Comparison of ENCODE assay signal across 26 cellular contexts in the genomic region with DNA sequence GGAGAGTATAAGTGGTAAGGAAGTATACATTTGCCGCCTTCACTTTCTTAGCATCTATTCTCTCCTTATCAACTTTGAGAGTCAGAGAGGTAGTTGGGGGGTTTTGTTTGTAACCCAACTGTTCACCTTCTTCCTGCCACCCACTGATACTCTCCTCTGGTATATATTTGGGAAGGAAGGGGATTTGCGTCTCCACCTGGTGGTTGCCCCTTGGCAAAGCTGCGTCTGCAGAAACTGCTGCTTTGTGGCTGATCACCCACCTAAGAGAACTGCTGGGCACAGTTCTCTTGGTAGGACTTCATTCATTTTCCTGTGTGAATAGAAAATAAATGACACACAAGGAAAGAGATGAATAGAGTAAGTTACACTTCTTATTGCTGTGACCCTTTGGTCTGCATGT.
DNase-seq lines count a peak whose midpoint lies in the region; ATAC-seq, FAIRE-seq and TF ChIP-seq lines count a peak whose summit lies in the region.
"Had no signal": no experiment of that assay in that cellular context is flagged by ENCODE, and none has a peak within 500 bp of the region (broad histone marks: within the 10 kb centered on the region; RNA-seq: fewer than 3 reads in every experiment).

No MANE protein-coding gene starts in this region.

- no peaks in the 10 kb centered on the region for H3K4me1 Mint-ChIP-seq in T-helper 2 cell treated with Interferon-gamma antibody and Interleukin-4, amounts not matched to agents 5 μg/mL and 100 μg/mL, for 36 hours (ENCODE audit: low read depth)
- H3K4me1 Mint-ChIP-seq: activated CD8-positive, alpha-beta memory T cell treated with anti-CD3 and anti-CD28 coated beads, Interleukin-2, amount 10 ng/mL, durations not matched to agents 7 days and 5 days had no signal

- no peak for ATAC-seq in GM18502 (IDR thresholded peaks at IDR 0.05; ENCODE audit: poor library complexity, unreplicated experiment)
- ATAC-seq: activated CD8-positive, alpha-beta memory T cell treated with anti-CD3 and anti-CD28 coated beads, Interleukin-2, amount 10 ng/mL, durations not matched to agents 7 days and 5 days; activated naive CD4-positive, alpha-beta T cell treated with anti-CD3 and anti-CD28 coated beads, Interleukin-2, amount 50 U/mL, for 72 hours; lower lobe of right lung; Right ventricle myocardium inferior; stimulated activated naive CD8-positive, alpha-beta T cell treated with anti-CD3 and anti-CD28 coated beads, Interleukin-15, Interleukin-2, amounts not matched to agents 100 U/mL and 50 U/mL, for 24 hours had no signal

- H3K4me3 Mint-ChIP-seq in T-helper 2 cell treated with Interferon-gamma antibody and Interleukin-4, amounts not matched to agents 5 μg/mL and 100 μg/mL, for 36 hours = no peak overlapping the region
- H3K4me3 Mint-ChIP-seq: activated CD8-positive, alpha-beta memory T cell treated with anti-CD3 and anti-CD28 coated beads, Interleukin-2, amount 10 ng/mL, durations not matched to agents 7 days and 5 days had no signal

- H3K9me3 ChIP-seq in OCI-LY3 (ENCODE audit: insufficient read depth, low read length) = no peaks in the 10 kb centered on the region
- H3K9me3 ChIP-seq: esophagus squamous epithelium, lower lobe of right lung, neutrophil, tibial artery had no signal

- no peak overlapping the region for H3K4me3 ChIP-seq in OCI-LY3 (ENCODE audit: low read length)
- H3K4me3 ChIP-seq: esophagus squamous epithelium, lower lobe of right lung, smooth muscle cell, tibial artery had no signal

- no peak overlapping the region for H3K4me2 ChIP-seq in OCI-LY3 (ENCODE audit: low read length)
- H3K4me2 ChIP-seq: smooth muscle cell had no signal

- no peaks in the 10 kb centered on the region for H3K36me3 Mint-ChIP-seq in T-helper 2 cell treated with Interferon-gamma antibody and Interleukin-4, amounts not matched to agents 5 μg/mL and 100 μg/mL, for 36 hours (ENCODE audit: low read depth)
- H3K36me3 Mint-ChIP-seq: activated CD8-positive, alpha-beta memory T cell treated with anti-CD3 and anti-CD28 coated beads, Interleukin-2, amount 10 ng/mL, durations not matched to agents 7 days and 5 days; activated naive CD4-positive, alpha-beta T cell treated with anti-CD3 and anti-CD28 coated beads, Interleukin-2, amount 50 U/mL, for 72 hours had no signal

- no peak overlapping the region for H3K27ac ChIP-seq in OCI-LY3 (ENCODE audit: low read length)
- H3K27ac ChIP-seq: esophagus squamous epithelium, lower lobe of right lung, neutrophil, tibial artery had no signal

- H3K27me3 ChIP-seq in OCI-LY3 (ENCODE audit: low read depth, low read length) = peaks cover 26% of the 10 kb centered on the region
- H3K27me3 ChIP-seq: esophagus squamous epithelium, neutrophil, tibial artery had no signal

- in situ Hi-C loops in ACHN (cut with HindIII; ENCODE audit: low pct_ligation_motif_present, low pct_unique_long_range_greater_than_20kb, low sequenced_read_pairs) = no loop called here

- no peak overlapping the region for H3K9ac ChIP-seq in OCI-LY3 (ENCODE audit: low read length)

- peak; percentile 18; the same call in 1 of the 2 replicates for TF ChIP-seq CTCF in OCI-LY3 (IDR thresholded peaks at IDR 0.05; ENCODE audit: low read depth, low read length)

- DNase-seq in ACHN (peak; percentile 6), Daoy (ENCODE audit: low read depth) (peak; percentile 6), iPS DF 19.7 (ENCODE audit: low read depth, low spot score) (peak; percentile 5), HTR-8/SVneo (ENCODE audit: insufficient read length, low spot score) (no peak), EL (no peak)
- no peak for DNase-seq in T-helper 2 cell treated with Interferon-gamma antibody and Interleukin-4, amounts not matched to agents 5 μg/mL and 100 μg/mL, for 36 hours (ENCODE audit: low spot score)
- DNase-seq: activated CD4-positive, alpha-beta T cell treated with anti-CD3 and anti-CD28 coated beads for 4 hours; activated CD8-positive, alpha-beta memory T cell treated with anti-CD3 and anti-CD28 coated beads, Interleukin-2, amount 10 ng/mL, durations not matched to agents 7 days and 5 days; cerebellar nuclear complex; effector CD4-positive, alpha-beta T cell; esophagus squamous epithelium; Karpas-422; lower lobe of right lung; NCI-H1105; NCI-H2081 treated with DMSO at 0.1 percent for 48 hours; NCI-H510A; stimulated activated CD4-positive, alpha-beta T cell treated with anti-CD3 and anti-CD28 coated beads, Interleukin-4, amount 100 ng/mL, for 1 hour; stimulated activated naive CD8-positive, alpha-beta T cell treated with anti-CD3 and anti-CD28 coated beads, Interleukin-15, Interleukin-2, amounts not matched to agents 100 U/mL and 50 U/mL, for 24 hours; tibial artery had no signal

- H2AFZ ChIP-seq in OCI-LY3 (ENCODE audit: low read depth, low read length) = no peak overlapping the region

- no peaks in the 10 kb centered on the region for H3K4me1 ChIP-seq in OCI-LY3 (ENCODE audit: low read length)
- H3K4me1 ChIP-seq: esophagus squamous epithelium, lower lobe of right lung, tibial artery had no signal

- FAIRE-seq in HTR-8/SVneo (lab: Jason Lieb, UNC) = no peak
- FAIRE-seq: astrocyte had no signal

- H4K20me1 ChIP-seq in OCI-LY3 (ENCODE audit: insufficient read depth, low read length) = no peaks in the 10 kb centered on the region

- H3K27me3 Mint-ChIP-seq in T-helper 2 cell treated with Interferon-gamma antibody and Interleukin-4, amounts not matched to agents 5 μg/mL and 100 μg/mL, for 36 hours (ENCODE audit: low read depth) = no peaks in the 10 kb centered on the region
- H3K27me3 Mint-ChIP-seq: activated CD8-positive, alpha-beta memory T cell treated with anti-CD3 and anti-CD28 coated beads, Interleukin-2, amount 10 ng/mL, durations not matched to agents 7 days and 5 days had no signal

- H3K9me3 Mint-ChIP-seq in T-helper 2 cell treated with Interferon-gamma antibody and Interleukin-4, amounts not matched to agents 5 μg/mL and 100 μg/mL, for 36 hours = no peaks in the 10 kb centered on the region
- H3K9me3 Mint-ChIP-seq: activated naive CD4-positive, alpha-beta T cell treated with anti-CD3 and anti-CD28 coated beads, Interleukin-2, amount 50 U/mL, for 72 hours had no signal

- H3K79me2 ChIP-seq in OCI-LY3 (ENCODE audit: low read length) = no peaks in the 10 kb centered on the region

- no peak overlapping the region for H3K27ac Mint-ChIP-seq in T-helper 2 cell treated with Interferon-gamma antibody and Interleukin-4, amounts not matched to agents 5 μg/mL and 100 μg/mL, for 36 hours
- H3K27ac Mint-ChIP-seq: activated CD8-positive, alpha-beta memory T cell treated with anti-CD3 and anti-CD28 coated beads, Interleukin-2, amount 10 ng/mL, durations not matched to agents 7 days and 5 days; activated naive CD4-positive, alpha-beta T cell treated with anti-CD3 and anti-CD28 coated beads, Interleukin-2, amount 50 U/mL, for 72 hours had no signal

- no peaks in the 10 kb centered on the region for H3K36me3 ChIP-seq in OCI-LY3 (replicated peaks; ENCODE audit: low read depth, low read length)
- H3K36me3 ChIP-seq: esophagus squamous epithelium, lower lobe of right lung, neutrophil, tibial artery had no signal

Comparison
In these comparisons a context has a peak if more than half of its experiments do, and no peak if none do; other contexts are left out.
1. DNase-seq: peak in ACHN (single experiment), Daoy (single experiment) and iPS DF 19.7 (single experiment); none in HTR-8/SVneo (single experiment), T-helper 2 cell treated with Interferon-gamma antibody and Interleukin-4, amounts not matched to agents 5 μg/mL and 100 μg/mL, for 36 hours (single experiment) and EL (single experiment).